ENCODE assay signal across 22 cellular contexts in genomic region chr6:107801195-107801594, GRCh38. TPM values are rescaled to one million over a fixed set of nuclear protein-coding genes. Genes with fewer than 3 reads are reported as not detected.
DNase-seq lines count a peak whose midpoint lies in the region; ATAC-seq and TF ChIP-seq lines count a peak whose summit lies in the region.
"Had no signal": no experiment of that assay in that cellular context is flagged by ENCODE, and none has a peak within 500 bp of the region (broad histone marks: within the 10 kb centered on the region; RNA-seq: fewer than 3 reads in every experiment).

No MANE protein-coding gene starts in this region.

- intact Hi-C loops in activated naive CD4-positive, alpha-beta T cell treated with anti-CD3 and anti-CD28 coated beads for 36 hours (cut with micrococcal nuclease), result loop anchor here (5.0 kb wide), 1 partner anchor 156 kb away; the partner anchor contains the start of gene SEC63

- H3K9me3 Mint-ChIP-seq in activated naive CD4-positive, alpha-beta T cell treated with anti-CD3 and anti-CD28 coated beads for 36 hours, result peaks cover 4% of the 10 kb centered on the region
- peaks cover 7% of the 10 kb centered on the region for H3K9me3 Mint-ChIP-seq in endodermal cell
- peaks cover 3% of the 10 kb centered on the region for H3K9me3 Mint-ChIP-seq in stimulated activated effector memory CD8-positive, alpha-beta T cell treated with anti-CD3 and anti-CD28 coated beads, Interleukin-12 subunit alpha, Interleukin-12 subunit beta, amount 100 ng/mL, for 72 hours
- H3K9me3 Mint-ChIP-seq in stimulated activated memory B cell treated with anti-CD40 and anti-IgM and Interleukin-4, amounts not matched to agents 10 μg/mL and 1 μg/mL and 100 μg/mL, for 72 hours, result peaks cover 2% of the 10 kb centered on the region

- H3K27me3 ChIP-seq in RWPE2 (ENCODE audit: insufficient read depth, poor library complexity, severe bottlenecking) (peaks cover 24% of the 10 kb centered on the region), endodermal cell (ENCODE audit: control insufficient read depth, insufficient read depth, low read length, poor library complexity, severe bottlenecking) (no peaks in the 10 kb centered on the region)
- H3K27me3 ChIP-seq: BLaER1 had no signal

- H3K27ac ChIP-seq in RWPE2 (ENCODE audit: poor library complexity, severe bottlenecking) (no peak overlapping the region), endodermal cell (ENCODE audit: low read depth, low read length) (no peak overlapping the region)
- H3K27ac ChIP-seq: BLaER1, GM23248, HL-60, RWPE1, SJSA1 had no signal

- no peaks in the 10 kb centered on the region for H3K36me3 Mint-ChIP-seq in activated naive CD4-positive, alpha-beta T cell treated with anti-CD3 and anti-CD28 coated beads for 36 hours (ENCODE audit: low read depth)
- no peaks in the 10 kb centered on the region for H3K36me3 Mint-ChIP-seq in endodermal cell (ENCODE audit: low read depth)
- no peaks in the 10 kb centered on the region for H3K36me3 Mint-ChIP-seq in stimulated activated effector memory CD8-positive, alpha-beta T cell treated with anti-CD3 and anti-CD28 coated beads, Interleukin-12 subunit alpha, Interleukin-12 subunit beta, amount 100 ng/mL, for 72 hours
- H3K36me3 Mint-ChIP-seq in stimulated activated memory B cell treated with anti-CD40 and anti-IgM and Interleukin-4, amounts not matched to agents 10 μg/mL and 1 μg/mL and 100 μg/mL, for 72 hours, result no peaks in the 10 kb centered on the region

- peaks cover 5% of the 10 kb centered on the region for H3K4me1 ChIP-seq in RWPE2 (ENCODE audit: insufficient read depth, poor library complexity, severe bottlenecking)
- H3K4me1 ChIP-seq in endodermal cell (ENCODE audit: control insufficient read depth, insufficient read depth, low read length), result no peaks in the 10 kb centered on the region
- H3K4me1 ChIP-seq: BLaER1, SJSA1 had no signal

- WGBS in endodermal cell (ENCODE audit: insufficient coverage in 1 of 2, insufficient read length in 1 of 2), 2 experiments, result 79% methylated on average over 5 to 6 of the region's 6 CpGs

- H3K9me3 ChIP-seq in RWPE2 (ENCODE audit: severe bottlenecking) (no peaks in the 10 kb centered on the region), endodermal cell (ENCODE audit: control insufficient read depth, low read length) (no peaks in the 10 kb centered on the region)
- H3K9me3 ChIP-seq: SJSA1 had no signal

- peak overlapping the region; percentile 1 for H3K27ac Mint-ChIP-seq in activated naive CD4-positive, alpha-beta T cell treated with anti-CD3 and anti-CD28 coated beads for 36 hours
- H3K27ac Mint-ChIP-seq in endodermal cell, result no peak overlapping the region
- peak overlapping the region; percentile 32 for H3K27ac Mint-ChIP-seq in stimulated activated effector memory CD8-positive, alpha-beta T cell treated with anti-CD3 and anti-CD28 coated beads, Interleukin-12 subunit alpha, Interleukin-12 subunit beta, amount 100 ng/mL, for 72 hours
- H3K27ac Mint-ChIP-seq in stimulated activated memory B cell treated with anti-CD40 and anti-IgM and Interleukin-4, amounts not matched to agents 10 μg/mL and 1 μg/mL and 100 μg/mL, for 72 hours, result no peak overlapping the region

- H3K36me3 ChIP-seq in RWPE2 (ENCODE audit: low read depth), result no peaks in the 10 kb centered on the region
- H3K36me3 ChIP-seq in endodermal cell (ENCODE audit: control insufficient read depth, insufficient read depth, low read length), result no peaks in the 10 kb centered on the region
- H3K36me3 ChIP-seq: BLaER1, SJSA1 had no signal

- H3K27me3 Mint-ChIP-seq in activated naive CD4-positive, alpha-beta T cell treated with anti-CD3 and anti-CD28 coated beads for 36 hours (ENCODE audit: low read depth), result no peaks in the 10 kb centered on the region
- peaks cover 4% of the 10 kb centered on the region for H3K27me3 Mint-ChIP-seq in endodermal cell (ENCODE audit: insufficient read depth)
- no peaks in the 10 kb centered on the region for H3K27me3 Mint-ChIP-seq in stimulated activated memory B cell treated with anti-CD40 and anti-IgM and Interleukin-4, amounts not matched to agents 10 μg/mL and 1 μg/mL and 100 μg/mL, for 72 hours

- H3K4me1 Mint-ChIP-seq in activated naive CD4-positive, alpha-beta T cell treated with anti-CD3 and anti-CD28 coated beads for 36 hours (ENCODE audit: low read depth), result peaks cover 68% of the 10 kb centered on the region
- peaks cover 4% of the 10 kb centered on the region for H3K4me1 Mint-ChIP-seq in endodermal cell
- H3K4me1 Mint-ChIP-seq in stimulated activated effector memory CD8-positive, alpha-beta T cell treated with anti-CD3 and anti-CD28 coated beads, Interleukin-12 subunit alpha, Interleukin-12 subunit beta, amount 100 ng/mL, for 72 hours, result peaks cover 52% of the 10 kb centered on the region
- H3K4me1 Mint-ChIP-seq in stimulated activated memory B cell treated with anti-CD40 and anti-IgM and Interleukin-4, amounts not matched to agents 10 μg/mL and 1 μg/mL and 100 μg/mL, for 72 hours, result peaks cover 4% of the 10 kb centered on the region

- ATAC-seq in RWPE2 (ENCODE audit: low read depth), result peak; percentile 31; the same call in 2 of the 3 replicates
- ATAC-seq in stimulated activated effector memory CD8-positive, alpha-beta T cell treated with anti-CD3 and anti-CD28 coated beads, Interleukin-12 subunit alpha, Interleukin-12 subunit beta, amount 100 ng/mL, for 72 hours, result no peak
- ATAC-seq in GM21360 (IDR thresholded peaks at IDR 0.05; ENCODE audit: unreplicated experiment), result no peak
- no peak for ATAC-seq in stimulated activated memory B cell treated with anti-CD40 and anti-IgM and Interleukin-4, amounts not matched to agents 10 μg/mL and 1 μg/mL and 100 μg/mL, for 72 hours
- ATAC-seq: HCT116, K562 had no signal

- no peak for DNase-seq in activated naive CD4-positive, alpha-beta T cell treated with anti-CD3 and anti-CD28 coated beads for 36 hours
- no peak for DNase-seq in activated naive CD4-positive, alpha-beta T cell (lab: John Stamatoyannopoulos, UW)
- no peak for DNase-seq in RWPE2 (ENCODE audit: low spot score)
- DNase-seq in endodermal cell, result peak; percentile 31
- DNase-seq in stimulated activated effector memory CD8-positive, alpha-beta T cell treated with anti-CD3 and anti-CD28 coated beads, Interleukin-12 subunit alpha, Interleukin-12 subunit beta, amount 100 ng/mL, for 72 hours (ENCODE audit: low spot score in 2 of 2), result peak in 1 of 2 donors; percentile 41
- no peak for DNase-seq in HUDEP-2 (lab: John Stamatoyannopoulos, UW; ENCODE audit: unreplicated experiment in 76 of 76)
- DNase-seq: 8988T; DMS79; NCI-H1436; NCI-H2081 treated with DMSO at 0.1 percent for 48 hours; NCI-H2227 treated with DMSO at 0.1 percent for 48 hours; NCI-H524 treated with DMSO at 0.1 percent for 48 hours; NK-92 treated with Interleukin-12 subunit alpha and Interleukin-12 subunit beta, amount 100 ng/mL, for 24 hours had no signal

- TF ChIP-seq CTCF in RWPE2 (IDR thresholded peaks at IDR 0.05; ENCODE audit: poor library complexity, severe bottlenecking) (no peak), endodermal cell (conservative IDR thresholded peaks at IDR 0.05) (no peak)

- no peak overlapping the region for H3K4me3 ChIP-seq in RWPE2 (ENCODE audit: severe bottlenecking)
- no peak overlapping the region for H3K4me3 ChIP-seq in endodermal cell (ENCODE audit: low read length)
- H3K4me3 ChIP-seq: BLaER1, GM23248, K562, SJSA1 had no signal

- no peak overlapping the region for H3K4me3 Mint-ChIP-seq in activated naive CD4-positive, alpha-beta T cell treated with anti-CD3 and anti-CD28 coated beads for 36 hours
- H3K4me3 Mint-ChIP-seq in endodermal cell, result no peak overlapping the region
- H3K4me3 Mint-ChIP-seq in stimulated activated effector memory CD8-positive, alpha-beta T cell treated with anti-CD3 and anti-CD28 coated beads, Interleukin-12 subunit alpha, Interleukin-12 subunit beta, amount 100 ng/mL, for 72 hours, result no peak overlapping the region
- no peak overlapping the region for H3K4me3 Mint-ChIP-seq in stimulated activated memory B cell treated with anti-CD40 and anti-IgM and Interleukin-4, amounts not matched to agents 10 μg/mL and 1 μg/mL and 100 μg/mL, for 72 hours

- CTCF ChIA-PET in activated naive CD4-positive, alpha-beta T cell treated with anti-CD3 and anti-CD28 coated beads for 36 hours (lab: Charles Lee), result interaction anchor here (1.9 kb wide), 1 partner anchor 47 kb away, joined by 15 read pairs; no protein-coding TSS in a partner anchor

- H3K9ac ChIP-seq in endodermal cell (ENCODE audit: extremely low read depth, low read length, poor library complexity, severe bottlenecking), result no peak overlapping the region
- H3K9ac ChIP-seq: BLaER1, GM23248 had no signal

RNA-seq across cellular contexts. Expression of gene SCML4, which starts 22.9 kb away (rescaled TPM):
- total RNA-seq in activated naive CD4-positive, alpha-beta T cell treated with anti-CD3 and anti-CD28 coated beads for 36 hours, result 10 to 100 TPM in 1 of 2 experiments, 1 to 10 TPM in 1; 9.1 to 10.7 TPM
- not detected for total RNA-seq in endodermal cell
- polyA plus RNA-seq in endodermal cell (2013, experiment 1 of 2), result 0.50 TPM
- 0.58 TPM for polyA plus RNA-seq in endodermal cell (2013, experiment 2 of 2)
- total RNA-seq: GM23248, SJSA1 had no signal
- polyA plus RNA-seq: GM23248, K562 had no signal

Comparison
In these comparisons a context has a peak if more than half of its experiments do, and no peak if none do; other contexts are left out.
1. H3K27ac Mint-ChIP-seq: peak in activated naive CD4-positive, alpha-beta T cell treated with anti-CD3 and anti-CD28 coated beads for 36 hours (single experiment) and stimulated activated effector memory CD8-positive, alpha-beta T cell treated with anti-CD3 and anti-CD28 coated beads, Interleukin-12 subunit alpha, Interleukin-12 subunit beta, amount 100 ng/mL, for 72 hours (single experiment); none in endodermal cell (single experiment) and stimulated activated memory B cell treated with anti-CD40 and anti-IgM and Interleukin-4, amounts not matched to agents 10 μg/mL and 1 μg/mL and 100 μg/mL, for 72 hours (single experiment).
2. RNA of gene SCML4, which starts 22.9 kb away (total RNA-seq): 9.1 to 10.7 TPM in activated naive CD4-positive, alpha-beta T cell treated with anti-CD3 and anti-CD28 coated beads for 36 hours; not detected in endodermal cell; every median in the first group is over 10 times any median in the second.